In the genomic region with DNA sequence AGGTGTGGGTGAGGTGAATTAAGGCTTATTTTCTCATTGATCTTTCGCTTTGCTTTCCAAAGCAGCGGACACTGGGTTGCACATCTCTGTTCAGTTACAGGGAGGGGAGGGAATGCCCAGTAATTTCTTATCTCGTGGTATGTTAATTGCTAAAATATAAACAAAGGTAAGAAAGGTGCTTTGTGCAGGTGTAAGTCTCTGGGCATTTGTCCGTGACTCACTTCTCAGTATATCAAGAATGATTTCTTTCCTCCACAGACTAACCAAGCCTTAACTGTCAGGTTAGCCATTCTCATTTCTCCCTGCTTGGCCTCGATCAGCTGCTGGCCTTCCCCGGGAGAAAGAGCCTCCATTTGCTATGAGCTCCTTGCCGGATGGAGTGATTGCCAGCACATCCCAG, we compare ENCODE assay signal across 24 cellular contexts.
DNase-seq lines count a peak whose midpoint lies in the region; ATAC-seq, FAIRE-seq and TF ChIP-seq lines count a peak whose summit lies in the region.
"Had no signal": no experiment of that assay in that cellular context is flagged by ENCODE, and none has a peak within 500 bp of the region (broad histone marks: within the 10 kb centered on the region; RNA-seq: fewer than 3 reads in every experiment).

No MANE protein-coding gene starts in this region.

- no peaks in the 10 kb centered on the region for H3K4me1 ChIP-seq in H1 (replicated peaks in 1 of 4; ENCODE audit: control insufficient read depth in 3 of 4, insufficient read depth in 4 of 4, low read length in 3 of 4)
- H3K4me1 ChIP-seq in heart right ventricle, result no peaks in the 10 kb centered on the region
- H3K4me1 ChIP-seq: BLaER1, HAP-1 had no signal

- H2BK5ac ChIP-seq in H1 (ENCODE audit: low read depth, low read length), result no peak overlapping the region

- H3K79me2 ChIP-seq in H1 (ENCODE audit: control insufficient read depth in 1 of 2, insufficient read depth in 2 of 2, low read length in 2 of 2), result no peaks in the 10 kb centered on the region

- H3K18ac ChIP-seq in H1 (ENCODE audit: extremely low read depth, low read length), result no peak overlapping the region

- no peak overlapping the region for H4K5ac ChIP-seq in H1 (ENCODE audit: insufficient read length, low read depth, low read length)

- no peaks in the 10 kb centered on the region for H3K79me1 ChIP-seq in H1 (ENCODE audit: low read depth, low read length)

- no peak overlapping the region for H3K4me3 ChIP-seq in H1 (ENCODE audit: extremely low read depth in 1 of 4, insufficient read depth in 2 of 4, low read depth in 3 of 4, low read length in 4 of 4)
- no peak overlapping the region for H3K4me3 ChIP-seq in heart right ventricle
- H3K4me3 ChIP-seq: BLaER1, GM12878, GM23248, HAP-1 had no signal

- no peak overlapping the region for H2BK20ac ChIP-seq in H1 (ENCODE audit: low read length)

- no peak overlapping the region for H4K91ac ChIP-seq in H1 (replicated peaks; ENCODE audit: insufficient read length, low read length)

- H3K4me2 ChIP-seq in H1 (ENCODE audit: insufficient read depth in 1 of 2, low read depth in 2 of 2, low read length in 2 of 2), result no peak overlapping the region
- H3K4me2 ChIP-seq: BLaER1 had no signal

- BruUV-seq in Calu3 (replicated peaks; lab: Mats Ljungman, UMichigan), result no TSS peak

- no peaks in the 10 kb centered on the region for H3K27me3 Mint-ChIP-seq in Calu3 (ENCODE audit: unreplicated experiment)
- H3K27me3 Mint-ChIP-seq: B cell; CD4-positive, CD25-positive, alpha-beta regulatory T cell had no signal

- no peaks in the 10 kb centered on the region for H3K23me2 ChIP-seq in H1 (ENCODE audit: low read depth, low read length)

- H4K8ac ChIP-seq in H1 (ENCODE audit: extremely low read depth, insufficient read depth, low read length), result no peak overlapping the region

- H3K9me3 Mint-ChIP-seq in Calu3 (ENCODE audit: low read depth, unreplicated experiment), result no peaks in the 10 kb centered on the region
- H3K9me3 Mint-ChIP-seq: CD8-positive, alpha-beta T cell; HFFc6 had no signal

- H3K14ac ChIP-seq in H1 (ENCODE audit: insufficient read length), result no peak overlapping the region

- no peaks in the 10 kb centered on the region for H3K4me1 Mint-ChIP-seq in Calu3 (ENCODE audit: low read depth, unreplicated experiment)
- H3K4me1 Mint-ChIP-seq: CD4-positive, CD25-positive, alpha-beta regulatory T cell had no signal

- FAIRE-seq in H1 (lab: Jason Lieb, UNC), result no peak
- FAIRE-seq: A204.1, D721Med, GM12878, H54 had no signal

- DNase-seq in Calu3, result peak; percentile 0
- no peak for DNase-seq in H1 (ENCODE audit: low read depth in 1 of 2, low spot score in 2 of 2)
- peak; percentile 3 for DNase-seq in myocyte (ENCODE audit: low read depth)
- no peak for DNase-seq in heart right ventricle
- DNase-seq in activated gamma-delta T cell (lab: John Stamatoyannopoulos, UW), result no peak
- DNase-seq in cerebellar cortex (ENCODE audit: low spot score), result no peak
- DNase-seq: Caco-2; CD4-positive, CD25-positive, alpha-beta regulatory T cell; CD8-positive, alpha-beta T cell; DMS 273 treated with DMSO at 0.1 percent for 48 hours; DMS79; EL; GDM1; GM23248; HFFc6 had no signal

- no peak overlapping the region for H2AK5ac ChIP-seq in H1 (ENCODE audit: low read depth, low read length)

- H3K27ac ChIP-seq in H1 (ENCODE audit: low read depth, low read length) (no peak overlapping the region), heart right ventricle (no peak overlapping the region)
- H3K27ac ChIP-seq: 22Rv1, BLaER1, C4-2B, GM23248 had no signal

- H2AFZ ChIP-seq in H1 (ENCODE audit: low read length), result peak overlapping the region; percentile 5
- H2AFZ ChIP-seq: GM23248 had no signal

- no peak overlapping the region for H3K4ac ChIP-seq in H1 (replicated peaks; ENCODE audit: insufficient read length, low read depth, low read length)

- 88% methylated on average over 7 of the region's 7 CpGs; no CpG with 5 or more reads in 1 of the 2 experiments for WGBS in H1 (ENCODE audit: extremely low coverage in 1 of 2, insufficient coverage in 1 of 2, insufficient read length in 1 of 2, insufficient replicate concordance in 2 of 2, low coverage in 1 of 2, low lambda C conversion rate in 2 of 2, missing lambda C conversion rate in 1 of 2), 2 experiments
- 88 to 90% methylated on average over 7 of the region's 7 CpGs for WGBS in heart right ventricle, 2 donors

- no peak for TF ChIP-seq POLR2A in H1 (IDR thresholded peaks at IDR 0.05; ENCODE audit: control extremely low read depth in 1 of 2, low read depth in 2 of 2, low read length in 2 of 2)

- TF ChIP-seq RAD21 in H1 (IDR thresholded peaks at IDR 0.05 in 1 of 2, conservative IDR thresholded peaks at IDR 0.05 in 1 of 2; ENCODE audit: low read depth in 2 of 2, low read length in 2 of 2), result no peak

- no peak overlapping the region for H3K23ac ChIP-seq in H1 (ENCODE audit: insufficient read length)

- CTCF ChIA-PET in Calu3 (lab: Charles Lee) (no interaction called here), H1 (lab: Charles Lee; ENCODE audit: partially characterized antibody) (interaction anchor here (0.6 to 2.1 kb wide), 2 partner anchors 12 to 177 kb away, joined by 3 to 8 read pairs; no protein-coding TSS in a partner anchor)

- no peak for TF ChIP-seq CTCF in Calu3 (IDR thresholded peaks at IDR 0.05; ENCODE audit: unreplicated experiment)
- no peak for TF ChIP-seq CTCF in H1 (IDR thresholded peaks at IDR 0.05; ENCODE audit: control extremely low read depth in 1 of 3, insufficient read depth in 1 of 3, low read depth in 1 of 3, low read length in 3 of 3)
- TF ChIP-seq CTCF in heart right ventricle (IDR thresholded peaks at IDR 0.05), result no peak

- intact Hi-C loops in Calu3 (cut with micrococcal nuclease; ENCODE audit: unreplicated experiment), result no loop called here
- intact Hi-C loops in heart right ventricle (cut with DNase I), result loop anchor here in 1 of 10 donors (10.0 kb wide), 1 partner anchor 764 kb away; no protein-coding TSS in a partner anchor

- no peak overlapping the region for H3K4me3 Mint-ChIP-seq in Calu3 (ENCODE audit: low read depth, unreplicated experiment)
- H3K4me3 Mint-ChIP-seq: B cell; CD4-positive, CD25-positive, alpha-beta regulatory T cell; CD8-positive, alpha-beta T cell; HFFc6 had no signal

- POLR2A ChIA-PET in H1 (lab: Charles Lee; ENCODE audit: partially characterized antibody), result no interaction called here

- no peaks in the 10 kb centered on the region for H3K27me3 ChIP-seq in H1 (replicated peaks in 1 of 4; ENCODE audit: control insufficient read depth in 3 of 4, extremely low read depth in 1 of 4, insufficient read depth in 3 of 4, low read length in 3 of 4)
- H3K27me3 ChIP-seq in heart right ventricle, result peaks cover 0 to 4% (median 0%) of the 10 kb centered on the region in 7 donors
- H3K27me3 ChIP-seq: BLaER1 had no signal

- H3K9ac ChIP-seq in H1 (replicated peaks in 1 of 4; ENCODE audit: extremely low read depth in 1 of 4, low read depth in 3 of 4, low read length in 3 of 4), result no peak overlapping the region
- H3K9ac ChIP-seq: BLaER1, GM23248 had no signal

- H3K27ac Mint-ChIP-seq in Calu3 (ENCODE audit: unreplicated experiment), result no peak overlapping the region
- H3K27ac Mint-ChIP-seq: B cell; CD4-positive, CD25-positive, alpha-beta regulatory T cell; CD8-positive, alpha-beta T cell; HFFc6 had no signal

- no peaks in the 10 kb centered on the region for H3K9me3 ChIP-seq in H1 (ENCODE audit: insufficient read depth in 2 of 2, low read depth in 1 of 2, low read length in 1 of 2)
- no peaks in the 10 kb centered on the region for H3K9me3 ChIP-seq in heart right ventricle
- H3K9me3 ChIP-seq: BLaER1, Caco-2, HAP-1 had no signal

- no peak for ATAC-seq in heart right ventricle
- ATAC-seq: CD8-positive, alpha-beta T cell; GM12878 had no signal

- TF ChIP-seq EP300 in H1 (IDR thresholded peaks at IDR 0.05; ENCODE audit: borderline replicate concordance in 1 of 2, low read depth in 2 of 2, low read length in 2 of 2), result no peak

- H4K20me1 ChIP-seq in H1 (replicated peaks in 1 of 2; ENCODE audit: control insufficient read depth in 1 of 2, insufficient read depth in 2 of 2, low read length in 2 of 2), result no peaks in the 10 kb centered on the region
- H4K20me1 ChIP-seq: BLaER1 had no signal

- no peak overlapping the region for H3K56ac ChIP-seq in H1 (replicated peaks; ENCODE audit: insufficient read length, low read depth, low read length)

- no peak overlapping the region for H2BK12ac ChIP-seq in H1 (ENCODE audit: low read depth, low read length)

- no peaks in the 10 kb centered on the region for H3K36me3 Mint-ChIP-seq in Calu3 (ENCODE audit: insufficient read depth, unreplicated experiment)
- H3K36me3 Mint-ChIP-seq: CD4-positive, CD25-positive, alpha-beta regulatory T cell; CD8-positive, alpha-beta T cell had no signal

- H2BK15ac ChIP-seq in H1 (ENCODE audit: low read length), result no peak overlapping the region

- no peak overlapping the region for H2BK120ac ChIP-seq in H1 (replicated peaks; ENCODE audit: low read depth, low read length)

- no peaks in the 10 kb centered on the region for H3K36me3 ChIP-seq in H1 (ENCODE audit: control insufficient read depth in 2 of 4, insufficient read depth in 4 of 4, low read length in 3 of 4)
- no peaks in the 10 kb centered on the region for H3K36me3 ChIP-seq in heart right ventricle
- H3K36me3 ChIP-seq: BLaER1, HAP-1 had no signal

TF ChIP-seq in H1, 55 proteins besides CTCF, POLR2A, EP300 and RAD21:
- TF ChIP-seq KDM1A (IDR thresholded peaks at IDR 0.05; ENCODE audit: borderline replicate concordance, low read length) (no peak), JUND (IDR thresholded peaks at IDR 0.05; ENCODE audit: low read length) (no peak), TEAD4 (IDR thresholded peaks at IDR 0.05; ENCODE audit: low read depth, low read length) (no peak), YY1 (IDR thresholded peaks at IDR 0.05; ENCODE audit: low read depth, low read length) (no peak), RXRA (IDR thresholded peaks at IDR 0.05; ENCODE audit: insufficient read depth, low read depth, low read length) (no peak)

Comparison
In these comparisons a context has a peak if more than half of its experiments do, and no peak if none do; other contexts are left out.
1. DNase-seq: peak in Calu3 (single experiment) and myocyte (single experiment); none in H1 (0 of 2), heart right ventricle (0 of 2), activated gamma-delta T cell (single experiment) and cerebellar cortex (single experiment).